1 cellular context compared by ENCODE assay signal in genomic region chr4:37826282-37827029, GRCh38.
TF ChIP-seq lines count a peak whose summit lies in the region.

Gene PGM2, plus strand, starts transcription at chr4:37826686. Its CDS starts 47 bp downstream, at chr4:37826733.

TF ChIP-seq in HepG2, 621 proteins besides CTCF, POLR2A, EP300 and RAD21 (continued from another document and continues in another):
- no peak for TF ChIP-seq ZNF281 (CRISPR knock-in tag; IDR thresholded peaks at IDR 0.05; ENCODE audit: borderline replicate concordance)
- TF ChIP-seq NPAS2 (CRISPR knock-in tag; IDR thresholded peaks at IDR 0.05; ENCODE audit: borderline replicate concordance), result no peak
- 0 out of 2 replicates have a peak, but pooled peaks have one; percentile 62 for TF ChIP-seq ZSCAN5A (CRISPR knock-in tag; IDR thresholded peaks at IDR 0.05; ENCODE audit: borderline replicate concordance)
- TF ChIP-seq TARDBP (CRISPR knock-in tag; IDR thresholded peaks at IDR 0.05), result peak; percentile 73; the same call in 1 of the 2 replicates
- TF ChIP-seq ZBTB37 (CRISPR knock-in tag; IDR thresholded peaks at IDR 0.05), result no peak
- TF ChIP-seq HMGXB4 (CRISPR knock-in tag; IDR thresholded peaks at IDR 0.05; ENCODE audit: borderline replicate concordance in 1 of 2, low read depth in 1 of 2), result peak; percentile 74 to 87; a peak in 3 of 4 replicates
- TF ChIP-seq SATB2 (CRISPR knock-in tag; IDR thresholded peaks at IDR 0.05), result no peak
- TF ChIP-seq ZNF343 (CRISPR knock-in tag; IDR thresholded peaks at IDR 0.05), result peak; percentile 94
- TF ChIP-seq ZNF574 (CRISPR knock-in tag; IDR thresholded peaks at IDR 0.05), result peak; percentile 61; the same call in 1 of the 2 replicates
- no peak for TF ChIP-seq ARID3A (IDR thresholded peaks at IDR 0.05; ENCODE audit: low read depth, low read length)
- TF ChIP-seq PRDM15 (CRISPR knock-in tag; IDR thresholded peaks at IDR 0.05), result peak; percentile 37; the same call in 1 of the 2 replicates
- no peak for TF ChIP-seq PAWR (CRISPR knock-in tag; IDR thresholded peaks at IDR 0.05; ENCODE audit: borderline replicate concordance)
- TF ChIP-seq DZIP1 (CRISPR knock-in tag; IDR thresholded peaks at IDR 0.05), result no peak
- peak; percentile 48; the same call in 1 of the 2 replicates for TF ChIP-seq BCL3 (CRISPR knock-in tag; IDR thresholded peaks at IDR 0.05)
- peak; percentile 88 for TF ChIP-seq ZNF883 (CRISPR knock-in tag; IDR thresholded peaks at IDR 0.05; ENCODE audit: not compliant biosample characterization)
- peak; percentile 72 for TF ChIP-seq SPEN (CRISPR knock-in tag; IDR thresholded peaks at IDR 0.05; ENCODE audit: low read depth)
- TF ChIP-seq ZEB1 (IDR thresholded peaks at IDR 0.05; ENCODE audit: insufficient replicate concordance, low read depth), result no peak
- no peak for TF ChIP-seq ZBTB14 (CRISPR knock-in tag; IDR thresholded peaks at IDR 0.05)
- no peak; the same call in 1 of the 2 replicates for TF ChIP-seq ZNF704 (CRISPR knock-in tag; IDR thresholded peaks at IDR 0.05; ENCODE audit: borderline replicate concordance)
- no peak for TF ChIP-seq PITX1 (CRISPR knock-in tag; IDR thresholded peaks at IDR 0.05)
- peak; percentile 87 for TF ChIP-seq ZNF563 (CRISPR knock-in tag; IDR thresholded peaks at IDR 0.05)
- 0 out of 2 replicates have a peak, but pooled peaks have one; percentile 19 for TF ChIP-seq ZNF589 (CRISPR knock-in tag; conservative IDR thresholded peaks at IDR 0.05)
- no peak for TF ChIP-seq PRPF4 (IDR thresholded peaks at IDR 0.05; ENCODE audit: low read depth, low read length, poor library complexity, severe bottlenecking)
- no peak for TF ChIP-seq ZNF841 (CRISPR knock-in tag; IDR thresholded peaks at IDR 0.05; ENCODE audit: borderline replicate concordance)
- TF ChIP-seq SETDB1 (CRISPR knock-in tag; IDR thresholded peaks at IDR 0.05; ENCODE audit: borderline replicate concordance), result no peak
- TF ChIP-seq RFXAP (CRISPR knock-in tag; IDR thresholded peaks at IDR 0.05; ENCODE audit: borderline replicate concordance), result 0 out of 2 replicates have a peak, but pooled peaks have one; percentile 43
- no peak for TF ChIP-seq ZNF17 (CRISPR knock-in tag; IDR thresholded peaks at IDR 0.05)
- no peak for TF ChIP-seq FOXA1 (IDR thresholded peaks at IDR 0.05)
- no peak for TF ChIP-seq FOXA1 (CRISPR knock-in tag; IDR thresholded peaks at IDR 0.05)
- TF ChIP-seq NR3C1 (CRISPR knock-in tag; IDR thresholded peaks at IDR 0.05), result no peak
- TF ChIP-seq ZNF138 (CRISPR knock-in tag; IDR thresholded peaks at IDR 0.05; ENCODE audit: low read depth), result 0 out of 2 replicates have a peak, but pooled peaks have one; percentile 69
